Comparison of ENCODE assay signal across 26 cellular contexts in the genomic region with DNA sequence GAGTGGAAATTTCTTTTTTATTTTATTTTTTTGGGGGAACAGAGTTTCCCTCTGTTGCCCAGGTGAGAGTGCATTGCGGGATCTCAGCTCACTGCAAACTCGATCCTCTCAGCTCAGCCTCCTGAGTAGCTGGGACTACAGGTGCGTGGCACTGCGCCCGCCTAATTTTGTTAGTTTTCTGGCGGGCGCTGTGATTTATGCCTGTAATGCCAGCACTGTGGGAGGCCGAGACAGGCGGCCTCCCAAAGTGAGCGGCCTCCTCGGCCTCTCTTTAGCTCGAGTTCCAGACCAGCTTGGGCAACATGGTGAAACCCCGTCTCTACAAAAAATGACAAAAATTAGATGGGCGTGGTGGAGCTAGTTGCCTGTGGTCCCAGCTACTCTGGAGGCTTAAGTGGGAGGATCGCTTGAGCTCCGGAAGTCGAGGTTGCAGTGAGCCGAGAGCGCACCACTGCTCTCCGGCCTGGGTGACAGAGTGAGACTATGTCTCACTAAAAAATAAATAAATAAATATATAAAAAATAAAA. TPM values are rescaled to one million over a fixed set of nuclear protein-coding genes. Genes with fewer than 3 reads are reported as not detected.
DNase-seq lines count a peak whose midpoint lies in the region; ATAC-seq and TF ChIP-seq lines count a peak whose summit lies in the region.
"Had no signal": no experiment of that assay in that cellular context is flagged by ENCODE, and none has a peak within 500 bp of the region (broad histone marks: within the 10 kb centered on the region; RNA-seq: fewer than 3 reads in every experiment).

No MANE protein-coding gene starts in this region.

- ATAC-seq in psoas muscle (no peak), HG03442 (IDR thresholded peaks at IDR 0.05; ENCODE audit: unreplicated experiment) (no peak), HG03095 (IDR thresholded peaks at IDR 0.05; ENCODE audit: unreplicated experiment) (no peak)
- ATAC-seq: HepG2, Right ventricle myocardium inferior had no signal

- CTCF ChIA-PET in activated naive CD4-positive, alpha-beta T cell treated with anti-CD3 and anti-CD28 coated beads, Interleukin-2, amount 10 ng/mL, durations not matched to agents 7 days and 5 days (lab: Charles Lee): no interaction called here

- H3K36me3 Mint-ChIP-seq in activated naive CD4-positive, alpha-beta T cell treated with anti-CD3 and anti-CD28 coated beads, Interleukin-2, amount 10 ng/mL, durations not matched to agents 7 days and 5 days: peaks cover 9% of the 10 kb centered on the region
- peaks cover 5% of the 10 kb centered on the region for H3K36me3 Mint-ChIP-seq in nephron (ENCODE audit: low read depth)

- H3K27me3 ChIP-seq in psoas muscle (ENCODE audit: insufficient read depth in 3 of 3, low read length in 2 of 3) (no peaks in the 10 kb centered on the region), breast epithelium (no peaks in the 10 kb centered on the region)
- H3K27me3 ChIP-seq: BLaER1, SJSA1 had no signal

- H3K4me1 ChIP-seq in psoas muscle: peaks cover 11% of the 10 kb centered on the region
- H3K4me1 ChIP-seq in breast epithelium: peaks cover 0 to 4% of the 10 kb centered on the region in 2 donors

- H3K4me1 Mint-ChIP-seq in activated naive CD4-positive, alpha-beta T cell treated with anti-CD3 and anti-CD28 coated beads, Interleukin-2, amount 10 ng/mL, durations not matched to agents 7 days and 5 days: peaks cover 14% of the 10 kb centered on the region
- H3K4me1 Mint-ChIP-seq in nephron: peaks cover 20% of the 10 kb centered on the region

- 86 to 91% (median 86%) methylated on average over 20 of the region's 20 CpGs for WGBS in psoas muscle, 3 donors

- TF ChIP-seq POLR2A in breast epithelium (IDR thresholded peaks at IDR 0.05): no peak

- no peaks in the 10 kb centered on the region for H3K36me3 ChIP-seq in SK-N-MC (ENCODE audit: insufficient read depth, low read length)
- no peaks in the 10 kb centered on the region for H3K36me3 ChIP-seq in psoas muscle (ENCODE audit: insufficient read depth in 1 of 2, low read depth in 1 of 2)
- no peaks in the 10 kb centered on the region for H3K36me3 ChIP-seq in breast epithelium

- no peak for DNase-seq in activated naive CD4-positive, alpha-beta T cell treated with anti-CD3 and anti-CD28 coated beads, Interleukin-2, amount 10 ng/mL, durations not matched to agents 7 days and 5 days
- DNase-seq in activated naive CD4-positive, alpha-beta T cell treated with Interleukin-2 at 50 U/mL for 16 hours: no peak
- DNase-seq in SK-N-MC (ENCODE audit: low read depth, low spot score) (no peak), psoas muscle (no peak), breast epithelium (ENCODE audit: low spot score in 2 of 2) (no peak)
- DNase-seq: 8988T; ACHN; CD4-positive, CD25-positive, alpha-beta regulatory T cell; H7; Karpas-422; MV-4-11; NCI-H1105; NCI-H1436 treated with DMSO at 0.1 percent for 48 hours; NCI-H1930; NCI-H2107; NCI-H446; NCI-H524 treated with DMSO at 0.1 percent for 48 hours; NCI-H774 had no signal

- H3K9me3 ChIP-seq in SK-N-MC (ENCODE audit: low read depth, low read length) (no peaks in the 10 kb centered on the region), psoas muscle (no peaks in the 10 kb centered on the region), breast epithelium (no peaks in the 10 kb centered on the region)
- H3K9me3 ChIP-seq: BLaER1, SJSA1 had no signal

- H3K4me3 ChIP-seq in SK-N-MC (no peak overlapping the region), psoas muscle (no peak overlapping the region), breast epithelium (no peak overlapping the region)
- H3K4me3 ChIP-seq: BLaER1, SJSA1 had no signal

- no peaks in the 10 kb centered on the region for H3K27me3 Mint-ChIP-seq in activated naive CD4-positive, alpha-beta T cell treated with anti-CD3 and anti-CD28 coated beads, Interleukin-2, amount 10 ng/mL, durations not matched to agents 7 days and 5 days
- no peaks in the 10 kb centered on the region for H3K27me3 Mint-ChIP-seq in nephron (ENCODE audit: low read depth)

- H3K27ac Mint-ChIP-seq in activated naive CD4-positive, alpha-beta T cell treated with anti-CD3 and anti-CD28 coated beads, Interleukin-2, amount 10 ng/mL, durations not matched to agents 7 days and 5 days: peak overlapping the region; percentile 45
- peak overlapping the region; percentile 84 to 91 (median 86) for H3K27ac Mint-ChIP-seq in nephron
- H3K27ac Mint-ChIP-seq: CD4-positive, CD25-positive, alpha-beta regulatory T cell had no signal

- H3K27ac ChIP-seq in SK-N-MC (0 out of 2 replicates have a peak overlapping the region, but pooled peaks have one; percentile 42), psoas muscle (no peak overlapping the region), breast epithelium (no peak overlapping the region)
- H3K27ac ChIP-seq: BLaER1, SJSA1 had no signal

- TF ChIP-seq CTCF in nephron (IDR thresholded peaks at IDR 0.05; ENCODE audit: unreplicated experiment in 3 of 3) (no peak), psoas muscle (IDR thresholded peaks at IDR 0.05) (no peak), breast epithelium (IDR thresholded peaks at IDR 0.05) (no peak)

- no peaks in the 10 kb centered on the region for H3K9me3 Mint-ChIP-seq in activated naive CD4-positive, alpha-beta T cell treated with anti-CD3 and anti-CD28 coated beads, Interleukin-2, amount 10 ng/mL, durations not matched to agents 7 days and 5 days
- no peaks in the 10 kb centered on the region for H3K9me3 Mint-ChIP-seq in nephron
- H3K9me3 Mint-ChIP-seq: CD4-positive, CD25-positive, alpha-beta regulatory T cell had no signal

- intact Hi-C loops in psoas muscle (cut with DNase I) (loop anchor here in 1 of 2 donors (10.0 kb wide), 1 partner anchor 63 kb away; a partner anchor contains a TSS), breast epithelium (cut with DNase I; ENCODE audit: low total_unique reads) (no loop called here)

- H3K9ac ChIP-seq in SK-N-MC (ENCODE audit: insufficient read length): no peak overlapping the region
- H3K9ac ChIP-seq: BLaER1 had no signal

- no peak overlapping the region for H3K4me3 Mint-ChIP-seq in activated naive CD4-positive, alpha-beta T cell treated with anti-CD3 and anti-CD28 coated beads, Interleukin-2, amount 10 ng/mL, durations not matched to agents 7 days and 5 days
- peak overlapping the region in 2 of 3 experiments; percentile 75 to 85 for H3K4me3 Mint-ChIP-seq in nephron

RNA-seq across cellular contexts. Expression of a gene that starts 2.7 kb away (rescaled TPM):
- total RNA-seq in psoas muscle (10 to 100 TPM in 2 of 4 donors, 1 to 10 TPM in 2; 8.4 to 12.8 (median 10.0) TPM), breast epithelium (10 to 100 TPM in 1 of 3 donors, 1 to 10 TPM in 2; 7.7 to 11.9 (median 9.8) TPM)
- polyA plus RNA-seq in psoas muscle: 10 to 100 TPM in 2 of 3 donors, 1 to 10 TPM in 1; 5.3 to 12.3 (median 10.9) TPM

RNA-seq across cellular contexts. Expression of a gene that starts 22.9 kb away (rescaled TPM):
- total RNA-seq in psoas muscle (not detected), breast epithelium (not detected)
- polyA plus RNA-seq in psoas muscle: not detected
- total RNA-seq: CD4-positive, CD25-positive, alpha-beta regulatory T cell; H7; HepG2; HT-29; Right ventricle myocardium inferior; SJSA1 had no signal
- polyA plus RNA-seq: CD4-positive, CD25-positive, alpha-beta regulatory T cell; HepG2 had no signal

RNA-seq across cellular contexts. Expression of a gene that starts 28.4 kb away (rescaled TPM):
- total RNA-seq in psoas muscle: 10 to 100 TPM; 24.4 to 30.3 (median 27.3) TPM
- 10 to 100 TPM; 31.8 to 54.0 (median 51.6) TPM for polyA plus RNA-seq in psoas muscle
- 10 to 100 TPM; 18.7 to 36.2 (median 22.7) TPM for total RNA-seq in breast epithelium
